8 cellular contexts compared by ENCODE assay signal in genomic region chr3:52288674-52289073, GRCh38. TPM values are rescaled to one million over a fixed set of nuclear protein-coding genes. Genes with fewer than 3 reads are reported as not detected.
DNase-seq lines count a peak whose midpoint lies in the region; ATAC-seq, FAIRE-seq and TF ChIP-seq lines count a peak whose summit lies in the region.

No MANE protein-coding gene starts in this region.

- 94% methylated on average over 6 of the region's 6 CpGs for WGBS in HUES64

- CTCF ChIA-PET in AG04449 (lab: Yijun Ruan, JAX) = interaction anchor here (1.1 to 27.0 kb wide), 10 partner anchors 10 to 159 kb away, joined by 3 to 498 read pairs (median 6); partner anchors contain the start of gene WDR82

- H3K4me3 ChIP-seq in AG04449 (ENCODE audit: low read depth, low read length) = peak overlapping the region; percentile 99
- peak overlapping the region; percentile 89 for H3K4me3 ChIP-seq in HUES64 (ENCODE audit: low read length)
- peak overlapping the region; percentile 62 for H3K4me3 ChIP-seq in bronchial epithelial cell (ENCODE audit: low read depth, low read length)
- peak overlapping the region; percentile 73 to 81 for H3K4me3 ChIP-seq in muscle layer of duodenum (ENCODE audit: low read depth in 1 of 2, low read length in 2 of 2)

- ATAC-seq in HG02970 (IDR thresholded peaks at IDR 0.05; ENCODE audit: low FRiP score, unreplicated experiment) = no peak
- no peak for ATAC-seq in HG02852 (IDR thresholded peaks at IDR 0.05; ENCODE audit: unreplicated experiment)

- no peak overlapping the region for H3K27ac ChIP-seq in HUES64 (ENCODE audit: low read depth, low read length)
- peak overlapping the region; percentile 99 for H3K27ac ChIP-seq in muscle layer of duodenum (ENCODE audit: low read length)

- H3K9ac ChIP-seq in HUES64 (ENCODE audit: low read depth, low read length) = 0 out of 2 replicates have a peak overlapping the region, but pooled peaks have one; percentile 96

- no peaks in the 10 kb centered on the region for H3K9me3 ChIP-seq in HUES64 (ENCODE audit: insufficient read depth, low read depth, low read length)
- H3K9me3 ChIP-seq in muscle layer of duodenum (ENCODE audit: control insufficient read depth in 1 of 2, low read length in 2 of 2) = no peaks in the 10 kb centered on the region

- DNase-seq in AG04449 (ENCODE audit: low read depth, low spot score) = no peak
- no peak for DNase-seq in bronchial epithelial cell (ENCODE audit: low read depth)
- DNase-seq in NCI-H1092 treated with DMSO at 0.1 percent for 48 hours (lab: John Stamatoyannopoulos, UW) = no peak
- DNase-seq in GM20000 (ENCODE audit: low spot score) = no peak

- H3K27me3 ChIP-seq in HUES64 (ENCODE audit: insufficient read depth, low read length) = no peaks in the 10 kb centered on the region
- H3K27me3 ChIP-seq in bronchial epithelial cell (ENCODE audit: control insufficient read depth, insufficient read depth, low read length) = no peaks in the 10 kb centered on the region
- H3K27me3 ChIP-seq in muscle layer of duodenum (ENCODE audit: low read depth, low read length) = no peaks in the 10 kb centered on the region

- H3K36me3 ChIP-seq in HUES64 (ENCODE audit: insufficient read depth, low read length) (no peaks in the 10 kb centered on the region), bronchial epithelial cell (ENCODE audit: control insufficient read depth, insufficient read depth, low read length) (peaks cover 13% of the 10 kb centered on the region), muscle layer of duodenum (ENCODE audit: control insufficient read depth in 1 of 2, insufficient read depth in 2 of 2, low read length in 2 of 2) (peaks cover 5 to 43% of the 10 kb centered on the region in 2 donors)

- no peak for FAIRE-seq in bronchial epithelial cell (lab: Jason Lieb, UNC)

- H3K4me1 ChIP-seq in HUES64 (ENCODE audit: insufficient read depth, low read length) (peaks cover 3% of the 10 kb centered on the region; the same call in 1 of the 2 replicates), muscle layer of duodenum (ENCODE audit: control insufficient read depth in 1 of 2, insufficient read depth in 2 of 2, low read length in 2 of 2) (peaks cover 7 to 14% of the 10 kb centered on the region in 2 donors)

- POLR2A ChIA-PET in AG04449 (lab: Yijun Ruan, JAX) = interaction anchor here (2.4 kb wide), 1 partner anchor 11 kb away, joined by 8 read pairs; no protein-coding TSS in a partner anchor

- TF ChIP-seq CTCF in AG04449 (IDR thresholded peaks at IDR 0.05; ENCODE audit: insufficient read depth, low read length, missing control alignments) (no peak), bronchial epithelial cell (IDR thresholded peaks at IDR 0.05; ENCODE audit: insufficient read depth, low read length, severe bottlenecking) (no peak), GM20000 (IDR thresholded peaks at IDR 0.05; ENCODE audit: extremely low read depth, missing control alignments) (no peak)

RNA-seq across cellular contexts. Expression of gene GLYCTK, which starts 1.0 kb away (rescaled TPM):
- 5.4 TPM for polyA plus RNA-seq in HUES64 (2013, experiment 1 of 2)
- polyA plus RNA-seq in HUES64 (2013, experiment 2 of 2) = 3.9 TPM
- 9.2 and 10.8 TPM in 2 replicates for total RNA-seq in bronchial epithelial cell

RNA-seq across cellular contexts. Expression of gene WDR82, which starts 10.2 kb away (rescaled TPM):
- 60.5 TPM for polyA plus RNA-seq in HUES64 (2013, experiment 1 of 2)
- polyA plus RNA-seq in HUES64 (2013, experiment 2 of 2) = 61.6 TPM
- total RNA-seq in bronchial epithelial cell = 61.3 and 67.7 TPM in 2 replicates

RNA-seq across cellular contexts. Expression of gene DNAH1, which starts 27.4 kb away (rescaled TPM):
- polyA plus RNA-seq in HUES64 (2013, experiment 1 of 2) = 0.40 TPM
- polyA plus RNA-seq in HUES64 (2013, experiment 2 of 2) = 0.89 TPM
- 0.79 and 1.2 TPM in 2 replicates for total RNA-seq in bronchial epithelial cell

RNA-seq across cellular contexts. Expression of gene PPM1M, which starts 43.1 kb away (rescaled TPM):
- 4.0 TPM for polyA plus RNA-seq in HUES64 (2013, experiment 1 of 2)
- polyA plus RNA-seq in HUES64 (2013, experiment 2 of 2) = 4.1 TPM
- 2.0 and 2.6 TPM in 2 replicates for total RNA-seq in bronchial epithelial cell

RNA-seq across cellular contexts. Expression of gene TWF2, which starts 49.7 kb away (rescaled TPM):
- 40.0 TPM for polyA plus RNA-seq in HUES64 (2013, experiment 1 of 2)
- polyA plus RNA-seq in HUES64 (2013, experiment 2 of 2) = 38.1 TPM
- 47.6 and 57.7 TPM in 2 replicates for total RNA-seq in bronchial epithelial cell
